8 cellular contexts compared by ENCODE assay signal in genomic region chr2:106269591-106270291, GRCh38.
DNase-seq lines count a peak whose midpoint lies in the region; ATAC-seq, FAIRE-seq and TF ChIP-seq lines count a peak whose summit lies in the region.

No MANE protein-coding gene starts in this region.

- POLR2A ChIA-PET in Caco-2 (lab: Charles Lee) (no interaction called here), HEK293 (lab: Yijun Ruan, JAX) (no interaction called here)

- H3K36me3 ChIP-seq in Caco-2 (ENCODE audit: control insufficient read depth, insufficient read depth, low read length) (no peaks in the 10 kb centered on the region), HEK293 (ENCODE audit: control insufficient read depth in 2 of 2, insufficient read depth in 1 of 2, low read length in 2 of 2) (no peaks in the 10 kb centered on the region), kidney (ENCODE audit: control insufficient read depth in 1 of 2, insufficient read depth in 2 of 2, low read length in 2 of 2) (no peaks in the 10 kb centered on the region)

- DNase-seq in Caco-2 = peak; percentile 45 to 47
- DNase-seq in NCI-H524 treated with DMSO at 0.1 percent for 48 hours (lab: John Stamatoyannopoulos, UW) = peak; percentile 18
- DNase-seq in activated naive CD4-positive, alpha-beta T cell treated with Interleukin-2 at 50 U/mL for 16 hours = peak; percentile 35
- peak; percentile 90 for DNase-seq in kidney
- peak; percentile 24 for DNase-seq in stimulated activated CD8-positive, alpha-beta memory T cell treated with anti-CD3 and anti-CD28 coated beads, Interleukin-12 subunit alpha, Interleukin-12 subunit beta, amount 100 ng/mL, for 4 hours (ENCODE audit: low read depth)
- DNase-seq in KBM-7 = no peak

- peak overlapping the region; percentile 80 for H3K4me3 Mint-ChIP-seq in Caco-2 (ENCODE audit: unreplicated experiment)

- H3K27ac Mint-ChIP-seq in Caco-2 (ENCODE audit: unreplicated experiment) = peak overlapping the region; percentile 42

- H3K4me1 Mint-ChIP-seq in Caco-2 (ENCODE audit: low read depth, unreplicated experiment) = no peaks in the 10 kb centered on the region

- H3K9me3 ChIP-seq in Caco-2 = no peaks in the 10 kb centered on the region
- H3K9me3 ChIP-seq in HEK293 (ENCODE audit: control insufficient read depth, insufficient read depth, low read depth, low read length) = no peaks in the 10 kb centered on the region
- no peaks in the 10 kb centered on the region for H3K9me3 ChIP-seq in kidney (ENCODE audit: control insufficient read depth in 1 of 2, low read length in 2 of 2)

- peak overlapping the region in 1 of 2 donors; percentile 61 for H3K9ac ChIP-seq in kidney (ENCODE audit: low read length in 2 of 2)

- intact Hi-C loops in Caco-2 (cut with micrococcal nuclease; ENCODE audit: unreplicated experiment) = no loop called here
- intact Hi-C loops in kidney (cut with DNase I) = no loop called here

- H3K4me1 ChIP-seq in Caco-2 = 0 out of 2 replicates have a peak, but pooled peaks cover 2% of the 10 kb centered on the region
- no peaks in the 10 kb centered on the region for H3K4me1 ChIP-seq in HEK293 (ENCODE audit: control insufficient read depth, insufficient read depth, low read length)
- H3K4me1 ChIP-seq in kidney (ENCODE audit: control insufficient read depth in 1 of 2, insufficient read depth in 1 of 2, low read depth in 1 of 2, low read length in 2 of 2) = peaks cover 0 to 4% of the 10 kb centered on the region in 2 donors

- peaks cover 3% of the 10 kb centered on the region for H3K27me3 Mint-ChIP-seq in Caco-2 (ENCODE audit: insufficient read depth, unreplicated experiment)

- H3K9me3 Mint-ChIP-seq in Caco-2 (ENCODE audit: unreplicated experiment) = no peaks in the 10 kb centered on the region

- H3K4me3 ChIP-seq in Caco-2 (ENCODE audit: low read depth, low read length) (peak overlapping the region; percentile 39), HEK293 (ENCODE audit: low read depth, low read length) (peak overlapping the region; percentile 39), kidney (ENCODE audit: low read length in 2 of 2) (peak overlapping the region; percentile 55 to 72)

- H3K27ac ChIP-seq in HEK293 (ENCODE audit: extremely low read depth, low read depth, low read length) (no peak overlapping the region), kidney (ENCODE audit: low read depth in 2 of 2, low read length in 2 of 2) (peak overlapping the region; percentile 43 to 60)

- TF ChIP-seq CTCF in Caco-2 (IDR thresholded peaks at IDR 0.05; ENCODE audit: insufficient read depth in 1 of 2, low read depth in 1 of 2, low read length in 1 of 2, severe bottlenecking in 1 of 2, unreplicated experiment in 1 of 2) (no peak), HEK293 (tag by site-specific recombination; IDR thresholded peaks at IDR 0.05) (no peak), kidney (IDR thresholded peaks at IDR 0.05; ENCODE audit: borderline replicate concordance, extremely low read depth, insufficient read depth) (no peak)

- ATAC-seq in GM18868 (IDR thresholded peaks at IDR 0.05; ENCODE audit: unreplicated experiment) = no peak

- CTCF ChIA-PET in Caco-2 (lab: Charles Lee) (no interaction called here), HEK293 (lab: Yijun Ruan, JAX) (interaction anchor here (1.4 kb wide), 1 partner anchor 8 kb away, joined by 3 read pairs; no protein-coding TSS in a partner anchor)

- H3K36me3 Mint-ChIP-seq in Caco-2 (ENCODE audit: insufficient read depth, unreplicated experiment) = no peaks in the 10 kb centered on the region

- H3K27me3 ChIP-seq in Caco-2 (replicated peaks; ENCODE audit: control insufficient read depth, insufficient read depth, low read length) = no peaks in the 10 kb centered on the region

- BruUV-seq in Caco-2 (replicated peaks; lab: Mats Ljungman, UMichigan) = no TSS peak

- in situ Hi-C loops in KBM-7 (cut with MboI; ENCODE audit: low pct_unique_long_range_greater_than_20kb, low sequenced_read_pairs) = no loop called here

- no peak for FAIRE-seq in kidney (lab: Jason Lieb, UNC)

TF ChIP-seq in HEK293, 187 proteins besides CTCF, POLR2A, EP300 and RAD21:
- TF ChIP-seq MYNN (tag by site-specific recombination; IDR thresholded peaks at IDR 0.05; ENCODE audit: borderline replicate concordance) = no peak
- 0 out of 2 replicates have a peak, but pooled peaks have one; percentile 25 for TF ChIP-seq EGR2 (tag by site-specific recombination; IDR thresholded peaks at IDR 0.05; ENCODE audit: low read depth)
- no peak for TF ChIP-seq ZBTB20 (tag by site-specific recombination; IDR thresholded peaks at IDR 0.05)
- TF ChIP-seq ZFHX2 (tag by site-specific recombination; conservative IDR thresholded peaks at IDR 0.05) = no peak; the same call in 1 of the 2 replicates
- TF ChIP-seq ZNF335 (tag by site-specific recombination; conservative IDR thresholded peaks at IDR 0.05) = peak; percentile 43
- TF ChIP-seq ZBTB48 (tag by site-specific recombination; IDR thresholded peaks at IDR 0.05) = 0 out of 2 replicates have a peak, but pooled peaks have one; percentile 11
- TF ChIP-seq SP3 (tag by site-specific recombination; IDR thresholded peaks at IDR 0.05) = peak; percentile 75
- TF ChIP-seq ZNF169 (tag by site-specific recombination; IDR thresholded peaks at IDR 0.05) = no peak
- 0 out of 2 replicates have a peak, but pooled peaks have one; percentile 42 for TF ChIP-seq KLF7 (tag by site-specific recombination; IDR thresholded peaks at IDR 0.05; ENCODE audit: borderline replicate concordance)
- peak; percentile 81 for TF ChIP-seq ZNF341 (tag by site-specific recombination; IDR thresholded peaks at IDR 0.05; ENCODE audit: low read depth)
- TF ChIP-seq SP2 (tag by site-specific recombination; IDR thresholded peaks at IDR 0.05) = peak; percentile 44
- peak; percentile 32; the same call in 1 of the 2 replicates for TF ChIP-seq KLF16 (tag by site-specific recombination; IDR thresholded peaks at IDR 0.05)
- peak; percentile 21; the same call in 1 of the 2 replicates for TF ChIP-seq KLF8 (tag by site-specific recombination; IDR thresholded peaks at IDR 0.05)
- no peak for TF ChIP-seq ZNF645 (tag by site-specific recombination; IDR thresholded peaks at IDR 0.05)
- TF ChIP-seq KLF9 (tag by site-specific recombination; IDR thresholded peaks at IDR 0.05; ENCODE audit: low read depth) = peak; percentile 87
TF ChIP-seq in HEK293: peak in this region for 10.
